8 cellular contexts compared by ENCODE assay signal in the genomic region with DNA sequence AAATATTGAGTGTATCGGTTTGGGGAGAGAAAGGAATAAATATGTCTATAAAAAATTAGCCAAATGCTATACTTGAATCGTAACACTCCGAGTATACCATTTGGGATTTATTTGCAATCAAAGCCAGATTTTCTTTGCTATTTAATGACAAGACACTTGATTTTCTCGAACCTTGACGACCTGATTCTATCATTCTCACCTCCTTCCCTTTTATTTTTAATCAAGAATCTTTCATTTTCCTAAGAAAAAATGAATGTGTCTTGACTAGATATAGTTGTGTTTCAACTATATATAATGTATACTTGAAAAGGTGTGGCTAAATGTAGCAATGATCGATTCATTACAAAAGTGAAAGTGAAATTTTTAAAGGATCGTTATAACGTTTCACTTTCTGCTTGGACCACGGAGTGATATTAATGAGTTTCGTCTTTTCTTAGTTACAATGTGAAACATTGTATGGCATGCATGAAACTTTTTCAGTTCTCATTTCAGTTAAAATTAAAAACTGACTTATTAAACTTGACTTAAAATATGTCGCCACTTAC. TPM values are rescaled to one million over a fixed set of nuclear protein-coding genes. Genes with fewer than 3 reads are reported as not detected.
DNase-seq lines count a peak whose midpoint lies in the region; ATAC-seq, FAIRE-seq and TF ChIP-seq lines count a peak whose summit lies in the region.

No MANE protein-coding gene starts in this region.

- CTCF ChIA-PET in CD8-positive, alpha-beta memory T cell (lab: Charles Lee) = interaction anchor here (1.1 to 2.9 kb wide), 5 partner anchors 9 to 418 kb away, joined by 4 to 24 read pairs (median 7); no protein-coding TSS in a partner anchor

- no peaks in the 10 kb centered on the region for H3K27me3 Mint-ChIP-seq in CD8-positive, alpha-beta memory T cell
- no peaks in the 10 kb centered on the region for H3K27me3 Mint-ChIP-seq in memory B cell

- peaks cover 28% of the 10 kb centered on the region for H3K4me1 ChIP-seq in CD8-positive, alpha-beta memory T cell (ENCODE audit: insufficient read depth, low read length)
- peaks cover 30% of the 10 kb centered on the region for H3K4me1 ChIP-seq in body of pancreas

- H3K9me3 ChIP-seq in CD8-positive, alpha-beta memory T cell (ENCODE audit: low read length) = no peaks in the 10 kb centered on the region
- no peaks in the 10 kb centered on the region for H3K9me3 ChIP-seq in body of pancreas

- TF ChIP-seq CTCF in GM20000 (IDR thresholded peaks at IDR 0.05; ENCODE audit: extremely low read depth, missing control alignments) (no peak), body of pancreas (IDR thresholded peaks at IDR 0.05) (no peak)

- intact Hi-C loops in body of pancreas (cut with DNase I) = no loop called here

- ATAC-seq in body of pancreas (no peak), memory B cell (ENCODE audit: low read depth) (peak; percentile 53)

- no peaks in the 10 kb centered on the region for H3K27me3 ChIP-seq in CD8-positive, alpha-beta memory T cell (ENCODE audit: insufficient read depth, low read length, poor library complexity, severe bottlenecking)
- no peaks in the 10 kb centered on the region for H3K27me3 ChIP-seq in body of pancreas

- H3K4me3 Mint-ChIP-seq in CD8-positive, alpha-beta memory T cell = peak overlapping the region; percentile 85 to 92 (median 89)
- H3K4me3 Mint-ChIP-seq in memory B cell = peak overlapping the region; percentile 83

- H3K27ac Mint-ChIP-seq in CD8-positive, alpha-beta memory T cell = peak overlapping the region; percentile 69 to 96 (median 92)
- H3K27ac Mint-ChIP-seq in memory B cell = peak overlapping the region; percentile 89

- TF ChIP-seq POLR2A in body of pancreas (IDR thresholded peaks at IDR 0.05) = no peak

- WGBS in body of pancreas, 2 donors = 0 to 2% methylated on average over 11 of the region's 11 CpGs

- H3K27ac ChIP-seq in CD8-positive, alpha-beta memory T cell (ENCODE audit: low read depth, low read length) = peak overlapping the region; percentile 84
- H3K27ac ChIP-seq in body of pancreas = peak overlapping the region; percentile 5 to 88 (median 56)

- POLR2A ChIA-PET in CD8-positive, alpha-beta memory T cell (lab: Charles Lee) = interaction anchor here (0.5 to 2.8 kb wide), 6 partner anchors 10 to 178 kb away, joined by 3 to 19 read pairs (median 4); a partner anchor contains a TSS

- FAIRE-seq in HTR-8/SVneo (lab: Jason Lieb, UNC) = no peak

- H3K36me3 ChIP-seq in CD8-positive, alpha-beta memory T cell (ENCODE audit: insufficient read depth, low read length) = peaks cover 21% of the 10 kb centered on the region
- H3K36me3 ChIP-seq in body of pancreas (replicated peaks in 1 of 2; ENCODE audit: insufficient read depth in 1 of 2, low read depth in 2 of 2) = peaks cover 0 to 5% of the 10 kb centered on the region in 2 donors

- peak in 2 of 5 donors; percentile 41 to 44 for DNase-seq in CD8-positive, alpha-beta memory T cell
- peak; percentile 77 for DNase-seq in GM20000 (ENCODE audit: low spot score)
- peak; percentile 65 for DNase-seq in HT-29 (ENCODE audit: low spot score)
- no peak for DNase-seq in body of pancreas
- peak in 1 of 2 donors; percentile 30 for DNase-seq in memory B cell (ENCODE audit: low spot score in 2 of 2)
- no peak for DNase-seq in SKM-1 (lab: John Stamatoyannopoulos, UW; ENCODE audit: unreplicated experiment)
- no peak for DNase-seq in RKO (ENCODE audit: low spot score)
- DNase-seq in HTR-8/SVneo (ENCODE audit: insufficient read length, low spot score) = no peak

- peak overlapping the region; percentile 76 for H3K4me3 ChIP-seq in CD8-positive, alpha-beta memory T cell (ENCODE audit: low read length)
- peak overlapping the region; percentile 50 to 68 for H3K4me3 ChIP-seq in body of pancreas

- H3K4me1 Mint-ChIP-seq in CD8-positive, alpha-beta memory T cell = peaks cover 26 to 42% (median 41%) of the 10 kb centered on the region in 3 donors
- H3K4me1 Mint-ChIP-seq in memory B cell = peaks cover 21% of the 10 kb centered on the region

- peaks cover 0 to 9% (median 2%) of the 10 kb centered on the region in 5 donors for H3K9me3 Mint-ChIP-seq in CD8-positive, alpha-beta memory T cell
- peaks cover 2% of the 10 kb centered on the region for H3K9me3 Mint-ChIP-seq in memory B cell

- H3K36me3 Mint-ChIP-seq in CD8-positive, alpha-beta memory T cell = peaks cover 5 to 29% (median 7%) of the 10 kb centered on the region in 3 donors
- peaks cover 6% of the 10 kb centered on the region for H3K36me3 Mint-ChIP-seq in memory B cell

RNA-seq across cellular contexts. Expression of a gene that starts 0.6 kb away (rescaled TPM):
- 10 to 100 TPM; 39.1 to 46.1 TPM for total RNA-seq in CD8-positive, alpha-beta memory T cell
- polyA plus RNA-seq in CD8-positive, alpha-beta memory T cell = 82.6 TPM
- total RNA-seq in HT-29 (2014; rRNA removed; shearing (Covaris generic)) = 34.3 and 39.5 TPM in 2 replicates
- 10 to 100 TPM; 36.8 to 43.8 TPM for total RNA-seq in body of pancreas

Comparison
In these comparisons a context has a peak if more than half of its experiments do, and no peak if none do; other contexts are left out.
1. DNase-seq: peak in GM20000 (single experiment) and HT-29 (single experiment); none in body of pancreas (0 of 4), SKM-1 (single experiment), RKO (single experiment) and HTR-8/SVneo (single experiment).